Comparison of ENCODE assay signal across 2 cellular contexts in genomic region chr15:67189326-67190051, GRCh38.
TF ChIP-seq lines count a peak whose summit lies in the region.

No MANE protein-coding gene starts in this region.

TF ChIP-seq in SK-N-SH, 30 proteins besides CTCF, POLR2A, EP300 and RAD21 (continued from another document):
- TF ChIP-seq IRF3 (IDR thresholded peaks at IDR 0.05; ENCODE audit: low read depth, low read length) (no peak), SMC3 (IDR thresholded peaks at IDR 0.05; ENCODE audit: low read depth, low read length) (no peak), ELF1 (IDR thresholded peaks at IDR 0.05) (no peak), TEAD4 (IDR thresholded peaks at IDR 0.05; ENCODE audit: borderline replicate concordance, insufficient read depth) (no peak), POLR2AphosphoS5 (IDR thresholded peaks at IDR 0.05; ENCODE audit: low read depth, low read length) (no peak), USF2 (IDR thresholded peaks at IDR 0.05; ENCODE audit: borderline replicate concordance, low read depth, low read length) (no peak), MEF2A (IDR thresholded peaks at IDR 0.05; ENCODE audit: borderline replicate concordance, low read depth) (no peak), FOXJ3 (CRISPR knock-in tag; IDR thresholded peaks at IDR 0.05) (no peak)

TF ChIP-seq in SK-N-SH treated with all-trans-retinoic acid at 6 μM for 48 hours, 23 proteins besides CTCF, POLR2A, EP300 and RAD21 (continued from another document):
- TF ChIP-seq POU6F1 (CRISPR knock-in tag; IDR thresholded peaks at IDR 0.05; ENCODE audit: borderline replicate concordance, low read depth): no peak
- no peak for TF ChIP-seq ZNF8 (CRISPR knock-in tag; IDR thresholded peaks at IDR 0.05)
- no peak for TF ChIP-seq PPARA (CRISPR knock-in tag; IDR thresholded peaks at IDR 0.05; ENCODE audit: borderline replicate concordance)
- no peak for TF ChIP-seq CREB5 (CRISPR knock-in tag; IDR thresholded peaks at IDR 0.05; ENCODE audit: low read depth)
- no peak for TF ChIP-seq ZFP3 (CRISPR knock-in tag; IDR thresholded peaks at IDR 0.05)
- TF ChIP-seq ZNF70 (CRISPR knock-in tag; IDR thresholded peaks at IDR 0.05): no peak
- no peak for TF ChIP-seq TCF4 (CRISPR knock-in tag; IDR thresholded peaks at IDR 0.05; ENCODE audit: borderline replicate concordance)
- TF ChIP-seq OSR1 (CRISPR knock-in tag; IDR thresholded peaks at IDR 0.05): no peak
- TF ChIP-seq ARNTL (CRISPR knock-in tag; IDR thresholded peaks at IDR 0.05; ENCODE audit: borderline replicate concordance, low read depth): no peak
TF ChIP-seq in SK-N-SH treated with all-trans-retinoic acid at 6 μM for 48 hours: peak in this region for 0.
